Comparison of ENCODE assay signal across 18 cellular contexts in genomic region chr5:6365142-6365976, GRCh38. TPM values are rescaled to one million over a fixed set of nuclear protein-coding genes. Genes with fewer than 3 reads are reported as not detected.
DNase-seq lines count a peak whose midpoint lies in the region; ATAC-seq and TF ChIP-seq lines count a peak whose summit lies in the region.
"Had no signal": no experiment of that assay in that cellular context is flagged by ENCODE, and none has a peak within 500 bp of the region (broad histone marks: within the 10 kb centered on the region; RNA-seq: fewer than 3 reads in every experiment).

No MANE protein-coding gene starts in this region.

- peak overlapping the region; percentile 60 for H3K27ac Mint-ChIP-seq in activated CD8-positive, alpha-beta T cell treated with anti-CD3 and anti-CD28 coated beads, Interleukin-2, amount 10 ng/mL, durations not matched to agents 7 days and 5 days
- no peak overlapping the region for H3K27ac Mint-ChIP-seq in activated CD8-positive, alpha-beta T cell treated with anti-CD3 and anti-CD28 coated beads for 36 hours
- H3K27ac Mint-ChIP-seq in T-helper 17 cell = peak overlapping the region; percentile 47
- no peak overlapping the region for H3K27ac Mint-ChIP-seq in activated naive CD8-positive, alpha-beta T cell treated with anti-CD3 and anti-CD28 coated beads for 36 hours
- H3K27ac Mint-ChIP-seq: natural killer cell treated with Interleukin-12 subunit alpha and Interleukin-12 subunit beta and Interleukin-15 and Interleukin-18, amount 100 ng/mL, for 72 hours had no signal

- no peak for TF ChIP-seq POLR2A in testis (IDR thresholded peaks at IDR 0.05)

- WGBS in testis, 2 donors = 88 to 96% methylated on average over 9 to 15 of the region's 15 CpGs

- DNase-seq in activated CD8-positive, alpha-beta T cell treated with anti-CD3 and anti-CD28 coated beads, Interleukin-2, amount 10 ng/mL, durations not matched to agents 7 days and 5 days = no peak
- no peak for DNase-seq in activated CD8-positive, alpha-beta T cell treated with anti-CD3 and anti-CD28 coated beads for 36 hours
- DNase-seq in T-helper 17 cell (no peak), hepatic stellate cell (ENCODE audit: low spot score) (peak; percentile 65), testis (peak; percentile 8), Ammon's horn (ENCODE audit: low spot score) (no peak)
- no peak for DNase-seq in activated naive CD8-positive, alpha-beta T cell treated with anti-CD3 and anti-CD28 coated beads for 36 hours
- DNase-seq: activated CD4-positive, alpha-beta T cell treated with anti-CD3 and anti-CD28 coated beads, Interleukin-2, amount 50 U/mL, for 48 hours; activated gamma-delta T cell; left ventricle myocardium superior; NCI-H146; NCI-H510A treated with DMSO at 0.1 percent for 48 hours; T1000 had no signal

- no peaks in the 10 kb centered on the region for H3K36me3 ChIP-seq in testis (ENCODE audit: low read depth, missing control alignments)

- no peak overlapping the region for H3K4me3 Mint-ChIP-seq in activated CD8-positive, alpha-beta T cell treated with anti-CD3 and anti-CD28 coated beads, Interleukin-2, amount 10 ng/mL, durations not matched to agents 7 days and 5 days
- H3K4me3 Mint-ChIP-seq in activated CD8-positive, alpha-beta T cell treated with anti-CD3 and anti-CD28 coated beads for 36 hours = no peak overlapping the region
- no peak overlapping the region for H3K4me3 Mint-ChIP-seq in T-helper 17 cell
- H3K4me3 Mint-ChIP-seq in activated naive CD8-positive, alpha-beta T cell treated with anti-CD3 and anti-CD28 coated beads for 36 hours = no peak overlapping the region
- H3K4me3 Mint-ChIP-seq: natural killer cell treated with Interleukin-12 subunit alpha and Interleukin-12 subunit beta and Interleukin-15 and Interleukin-18, amount 100 ng/mL, for 72 hours had no signal

- no peak overlapping the region for H3K4me3 ChIP-seq in testis
- H3K4me3 ChIP-seq: breast epithelium, suprapubic skin had no signal

- H3K27ac ChIP-seq in testis = no peak overlapping the region
- H3K27ac ChIP-seq: breast epithelium, suprapubic skin had no signal

- H3K9me3 ChIP-seq in T-helper 17 cell (ENCODE audit: control insufficient read depth, low read length, poor library complexity, severe bottlenecking) (no peaks in the 10 kb centered on the region), testis (no peaks in the 10 kb centered on the region)
- H3K9me3 ChIP-seq: suprapubic skin had no signal

- ATAC-seq in activated CD8-positive, alpha-beta T cell treated with anti-CD3 and anti-CD28 coated beads, Interleukin-2, amount 10 ng/mL, durations not matched to agents 7 days and 5 days = no peak
- no peak for ATAC-seq in activated CD8-positive, alpha-beta T cell treated with anti-CD3 and anti-CD28 coated beads for 36 hours
- ATAC-seq in T-helper 17 cell (no peak), GM19351 (IDR thresholded peaks at IDR 0.05; ENCODE audit: unreplicated experiment) (no peak)
- ATAC-seq: left ventricle myocardium superior, sciatic nerve had no signal

- no peaks in the 10 kb centered on the region for H3K4me1 ChIP-seq in testis
- H3K4me1 ChIP-seq: breast epithelium, suprapubic skin had no signal

- CTCF ChIA-PET in activated CD8-positive, alpha-beta T cell treated with anti-CD3 and anti-CD28 coated beads, Interleukin-2, amount 10 ng/mL, durations not matched to agents 7 days and 5 days (lab: Charles Lee) = interaction anchor here (1.6 kb wide), 1 partner anchor 9 kb away, joined by 4 read pairs; no protein-coding TSS in a partner anchor
- CTCF ChIA-PET in activated CD8-positive, alpha-beta T cell treated with anti-CD3 and anti-CD28 coated beads for 36 hours (lab: Charles Lee) = interaction anchor here (1.2 kb wide), 1 partner anchor 9 kb away, joined by 3 read pairs; no protein-coding TSS in a partner anchor

- peaks cover 20% of the 10 kb centered on the region for H3K4me1 Mint-ChIP-seq in activated CD8-positive, alpha-beta T cell treated with anti-CD3 and anti-CD28 coated beads, Interleukin-2, amount 10 ng/mL, durations not matched to agents 7 days and 5 days (ENCODE audit: low read depth)
- peaks cover 2% of the 10 kb centered on the region for H3K4me1 Mint-ChIP-seq in activated CD8-positive, alpha-beta T cell treated with anti-CD3 and anti-CD28 coated beads for 36 hours (ENCODE audit: low read depth)
- H3K4me1 Mint-ChIP-seq in T-helper 17 cell = peaks cover 15% of the 10 kb centered on the region
- peaks cover 3% of the 10 kb centered on the region for H3K4me1 Mint-ChIP-seq in activated naive CD8-positive, alpha-beta T cell treated with anti-CD3 and anti-CD28 coated beads for 36 hours

- H3K9me3 Mint-ChIP-seq in activated CD8-positive, alpha-beta T cell treated with anti-CD3 and anti-CD28 coated beads, Interleukin-2, amount 10 ng/mL, durations not matched to agents 7 days and 5 days (ENCODE audit: insufficient read depth) = no peaks in the 10 kb centered on the region
- H3K9me3 Mint-ChIP-seq in activated CD8-positive, alpha-beta T cell treated with anti-CD3 and anti-CD28 coated beads for 36 hours = no peaks in the 10 kb centered on the region
- H3K9me3 Mint-ChIP-seq in activated naive CD8-positive, alpha-beta T cell treated with anti-CD3 and anti-CD28 coated beads for 36 hours = no peaks in the 10 kb centered on the region
- H3K9me3 Mint-ChIP-seq: natural killer cell treated with Interleukin-12 subunit alpha and Interleukin-12 subunit beta and Interleukin-15 and Interleukin-18, amount 100 ng/mL, for 72 hours had no signal

- POLR2A ChIA-PET in activated CD8-positive, alpha-beta T cell treated with anti-CD3 and anti-CD28 coated beads, Interleukin-2, amount 10 ng/mL, durations not matched to agents 7 days and 5 days (lab: Charles Lee) = interaction anchor here (1.1 kb wide), 1 partner anchor 13 kb away, joined by 4 read pairs; the partner anchor contains the start of gene MED10
- POLR2A ChIA-PET in activated CD8-positive, alpha-beta T cell treated with anti-CD3 and anti-CD28 coated beads for 36 hours (lab: Charles Lee) = interaction anchor here (0.6 to 0.9 kb wide), 2 partner anchors 9 to 195 kb away, joined by 3 read pairs; no protein-coding TSS in a partner anchor

- H3K36me3 Mint-ChIP-seq in activated CD8-positive, alpha-beta T cell treated with anti-CD3 and anti-CD28 coated beads, Interleukin-2, amount 10 ng/mL, durations not matched to agents 7 days and 5 days (ENCODE audit: low read depth) = peaks cover 38% of the 10 kb centered on the region
- H3K36me3 Mint-ChIP-seq in activated CD8-positive, alpha-beta T cell treated with anti-CD3 and anti-CD28 coated beads for 36 hours (ENCODE audit: low read depth) = peaks cover 29% of the 10 kb centered on the region
- H3K36me3 Mint-ChIP-seq in T-helper 17 cell (ENCODE audit: low read depth) = peaks cover 14% of the 10 kb centered on the region
- H3K36me3 Mint-ChIP-seq in activated naive CD8-positive, alpha-beta T cell treated with anti-CD3 and anti-CD28 coated beads for 36 hours = peaks cover 24% of the 10 kb centered on the region

- no peaks in the 10 kb centered on the region for H3K27me3 ChIP-seq in testis
- H3K27me3 ChIP-seq: breast epithelium, suprapubic skin had no signal

- intact Hi-C loops in activated CD8-positive, alpha-beta T cell treated with anti-CD3 and anti-CD28 coated beads for 36 hours (cut with micrococcal nuclease) = no loop called here
- intact Hi-C loops in testis (cut with DNase I; ENCODE audit: low total_unique reads) = no loop called here

- TF ChIP-seq CTCF in activated CD8-positive, alpha-beta T cell treated with anti-CD3 and anti-CD28 coated beads for 36 hours (IDR thresholded peaks at IDR 0.05) = no peak
- no peak for TF ChIP-seq CTCF in testis (IDR thresholded peaks at IDR 0.05)

- no peaks in the 10 kb centered on the region for H3K27me3 Mint-ChIP-seq in activated CD8-positive, alpha-beta T cell treated with anti-CD3 and anti-CD28 coated beads, Interleukin-2, amount 10 ng/mL, durations not matched to agents 7 days and 5 days (ENCODE audit: low read depth)
- no peaks in the 10 kb centered on the region for H3K27me3 Mint-ChIP-seq in activated CD8-positive, alpha-beta T cell treated with anti-CD3 and anti-CD28 coated beads for 36 hours
- H3K27me3 Mint-ChIP-seq in T-helper 17 cell = no peaks in the 10 kb centered on the region
- no peaks in the 10 kb centered on the region for H3K27me3 Mint-ChIP-seq in activated naive CD8-positive, alpha-beta T cell treated with anti-CD3 and anti-CD28 coated beads for 36 hours
- H3K27me3 Mint-ChIP-seq: natural killer cell treated with Interleukin-12 subunit alpha and Interleukin-12 subunit beta and Interleukin-15 and Interleukin-18, amount 100 ng/mL, for 72 hours had no signal

RNA-seq across cellular contexts. Expression of gene MED10, which starts 13.0 kb away (rescaled TPM):
- total RNA-seq in activated CD8-positive, alpha-beta T cell treated with anti-CD3 and anti-CD28 coated beads, Interleukin-2, amount 10 ng/mL, durations not matched to agents 7 days and 5 days = 10 to 100 TPM; 49.2 to 51.5 TPM
- 10 to 100 TPM; 48.5 to 48.8 TPM for total RNA-seq in activated CD8-positive, alpha-beta T cell treated with anti-CD3 and anti-CD28 coated beads for 36 hours
- total RNA-seq in T-helper 17 cell = 10 to 100 TPM; 70.5 to 78.7 TPM
- 10 to 100 TPM; 43.8 to 47.9 TPM for total RNA-seq in testis
- 43.6 TPM for polyA plus RNA-seq in testis (ENCODE audit: insufficient read depth, low read depth, low replicate concordance)
- 10 to 100 TPM; 57.1 to 59.1 TPM for total RNA-seq in activated naive CD8-positive, alpha-beta T cell treated with anti-CD3 and anti-CD28 coated beads for 36 hours

Comparison
In these comparisons a context has a peak if more than half of its experiments do, and no peak if none do; other contexts are left out.
1. H3K27ac Mint-ChIP-seq: peak in activated CD8-positive, alpha-beta T cell treated with anti-CD3 and anti-CD28 coated beads, Interleukin-2, amount 10 ng/mL, durations not matched to agents 7 days and 5 days (single experiment) and T-helper 17 cell (single experiment); none in activated CD8-positive, alpha-beta T cell treated with anti-CD3 and anti-CD28 coated beads for 36 hours (single experiment) and activated naive CD8-positive, alpha-beta T cell treated with anti-CD3 and anti-CD28 coated beads for 36 hours (single experiment).
2. DNase-seq: peak in hepatic stellate cell (single experiment) and testis (single experiment); none in activated CD8-positive, alpha-beta T cell treated with anti-CD3 and anti-CD28 coated beads, Interleukin-2, amount 10 ng/mL, durations not matched to agents 7 days and 5 days (single experiment), activated CD8-positive, alpha-beta T cell treated with anti-CD3 and anti-CD28 coated beads for 36 hours (single experiment), T-helper 17 cell (0 of 3), activated naive CD8-positive, alpha-beta T cell treated with anti-CD3 and anti-CD28 coated beads for 36 hours (single experiment) and Ammon's horn (single experiment).